ENCODE assay signal across 8 cellular contexts in genomic region chr17:38871247-38871991, GRCh38. TPM values are rescaled to one million over a fixed set of nuclear protein-coding genes. Genes with fewer than 3 reads are reported as not detected.
A peak's percentile ranks its signal among the peaks of the same experiment; 100 is the strongest.
DNase-seq lines count a peak whose midpoint lies in the region; ATAC-seq, FAIRE-seq and TF ChIP-seq lines count a peak whose summit lies in the region.

No MANE protein-coding gene starts in this region.

- H3K27me3 ChIP-seq in astrocyte (ENCODE audit: insufficient read depth, low read length) (no peaks in the 10 kb centered on the region), iPS-20b (ENCODE audit: insufficient read depth, low read length) (peaks cover 9% of the 10 kb centered on the region; the same call in 1 of the 2 replicates)

- H3K79me2 ChIP-seq in astrocyte (ENCODE audit: insufficient read depth, low read length) = peaks cover 63% of the 10 kb centered on the region

- no peaks in the 10 kb centered on the region for H3K9me3 Mint-ChIP-seq in T-helper 1 cell treated with Interleukin-12 subunit alpha and Interleukin-12 subunit beta and Interleukin-4 antibody, amounts not matched to agents 30 μg/mL and 1 μg/mL, for 36 hours
- no peaks in the 10 kb centered on the region for H3K9me3 Mint-ChIP-seq in astrocyte (ENCODE audit: unreplicated experiment)

- H3K36me3 Mint-ChIP-seq in T-helper 1 cell treated with Interleukin-12 subunit alpha and Interleukin-12 subunit beta and Interleukin-4 antibody, amounts not matched to agents 30 μg/mL and 1 μg/mL, for 36 hours (ENCODE audit: low read depth) = peaks cover 10% of the 10 kb centered on the region
- H3K36me3 Mint-ChIP-seq in astrocyte (ENCODE audit: low read depth, unreplicated experiment) = peaks cover 9% of the 10 kb centered on the region

- FAIRE-seq in astrocyte (lab: Jason Lieb, UNC) = peak; percentile 20

- H3K36me3 ChIP-seq in astrocyte (ENCODE audit: insufficient read depth, low read length) = peaks cover 4% of the 10 kb centered on the region
- H3K36me3 ChIP-seq in iPS-20b (ENCODE audit: insufficient read depth, low read depth, low read length) = no peaks in the 10 kb centered on the region; the same call in 1 of the 2 replicates

- H3K4me1 ChIP-seq in astrocyte (ENCODE audit: insufficient read depth, low read length) = peaks cover 59% of the 10 kb centered on the region
- H3K4me1 ChIP-seq in iPS-20b (ENCODE audit: insufficient read depth, low read length) = peaks cover 20% of the 10 kb centered on the region; the same call in 1 of the 2 replicates

- peak overlapping the region; percentile 93 for H3K4me3 Mint-ChIP-seq in T-helper 1 cell treated with Interleukin-12 subunit alpha and Interleukin-12 subunit beta and Interleukin-4 antibody, amounts not matched to agents 30 μg/mL and 1 μg/mL, for 36 hours
- peak overlapping the region; percentile 97 for H3K4me3 Mint-ChIP-seq in astrocyte (ENCODE audit: unreplicated experiment)

- H3K27ac Mint-ChIP-seq in T-helper 1 cell treated with Interleukin-12 subunit alpha and Interleukin-12 subunit beta and Interleukin-4 antibody, amounts not matched to agents 30 μg/mL and 1 μg/mL, for 36 hours = peak overlapping the region; percentile 86
- peak overlapping the region; percentile 90 for H3K27ac Mint-ChIP-seq in astrocyte (ENCODE audit: unreplicated experiment)

- H3K4me2 ChIP-seq in astrocyte (ENCODE audit: low read length) = peak overlapping the region; percentile 87

- H3K27ac ChIP-seq in astrocyte (ENCODE audit: low read depth, low read length) (peak overlapping the region; percentile 62), iPS-20b (ENCODE audit: low read length) (peak overlapping the region; percentile 54)

- H3K4me3 ChIP-seq in AG10803 (ENCODE audit: low read length) (peak overlapping the region; percentile 99), astrocyte (ENCODE audit: insufficient read depth, low read depth, low read length) (peak overlapping the region; percentile 88), iPS-20b (ENCODE audit: low read length) (peak overlapping the region; percentile 77)

- H2AFZ ChIP-seq in astrocyte (ENCODE audit: low read depth, low read length) = no peak overlapping the region

- TF ChIP-seq CTCF in AG10803 (conservative IDR thresholded peaks at IDR 0.05; ENCODE audit: low read length) (peak; percentile 25), astrocyte (IDR thresholded peaks at IDR 0.05; ENCODE audit: insufficient read depth, low read depth, low read length) (no peak)

- ATAC-seq in GM18873 (IDR thresholded peaks at IDR 0.05; ENCODE audit: low FRiP score, unreplicated experiment) = no peak

- H3K9me3 ChIP-seq in astrocyte (ENCODE audit: insufficient read depth, low read depth, low read length) (no peaks in the 10 kb centered on the region), iPS-20b (ENCODE audit: insufficient read depth, low read depth, low read length) (no peaks in the 10 kb centered on the region)

- H3K4me1 Mint-ChIP-seq in T-helper 1 cell treated with Interleukin-12 subunit alpha and Interleukin-12 subunit beta and Interleukin-4 antibody, amounts not matched to agents 30 μg/mL and 1 μg/mL, for 36 hours (ENCODE audit: low read depth) = peaks cover 46% of the 10 kb centered on the region
- H3K4me1 Mint-ChIP-seq in astrocyte (ENCODE audit: low read depth, unreplicated experiment) = peaks cover 31% of the 10 kb centered on the region

- H3K27me3 Mint-ChIP-seq in T-helper 1 cell treated with Interleukin-12 subunit alpha and Interleukin-12 subunit beta and Interleukin-4 antibody, amounts not matched to agents 30 μg/mL and 1 μg/mL, for 36 hours (ENCODE audit: low read depth) = no peaks in the 10 kb centered on the region
- no peaks in the 10 kb centered on the region for H3K27me3 Mint-ChIP-seq in astrocyte (ENCODE audit: low read depth, unreplicated experiment)

- peaks cover 56% of the 10 kb centered on the region for H4K20me1 ChIP-seq in astrocyte (ENCODE audit: insufficient read depth, low read length)

- peak; percentile 53 for DNase-seq in AG10803 (ENCODE audit: low read depth)
- DNase-seq in HK-2 (ENCODE audit: unreplicated experiment) = peak; percentile 63
- peak; percentile 52 for DNase-seq in astrocyte (ENCODE audit: low read depth)
- DNase-seq in stimulated activated CD4-positive, alpha-beta T cell treated with anti-CD3 and anti-CD28 coated beads, Interleukin-12 subunit alpha, Interleukin-12 subunit beta, amount 100 ng/mL, for 4 hours = peak; percentile 65
- DNase-seq in NCI-H1694 treated with DMSO at 0.1 percent for 48 hours (lab: John Stamatoyannopoulos, UW) = no peak

- peak overlapping the region; percentile 95 for H3K9ac ChIP-seq in astrocyte (ENCODE audit: low read length)
- peak overlapping the region; percentile 86 for H3K9ac ChIP-seq in iPS-20b (ENCODE audit: low read depth, low read length)

RNA-seq across cellular contexts. Expression of gene LASP1, which starts 1.6 kb away (rescaled TPM):
- 395 and 421 TPM in 2 replicates for total RNA-seq in astrocyte

RNA-seq across cellular contexts. Expression of gene RPL23, which starts 17.9 kb away (rescaled TPM):
- 954 and 1,087 TPM in 2 replicates for total RNA-seq in astrocyte

RNA-seq across cellular contexts. Expression of gene CWC25, which starts 46.3 kb away (rescaled TPM):
- total RNA-seq in astrocyte = 12.4 and 13.7 TPM in 2 replicates
